10 cellular contexts compared by ENCODE assay signal in the genomic region with DNA sequence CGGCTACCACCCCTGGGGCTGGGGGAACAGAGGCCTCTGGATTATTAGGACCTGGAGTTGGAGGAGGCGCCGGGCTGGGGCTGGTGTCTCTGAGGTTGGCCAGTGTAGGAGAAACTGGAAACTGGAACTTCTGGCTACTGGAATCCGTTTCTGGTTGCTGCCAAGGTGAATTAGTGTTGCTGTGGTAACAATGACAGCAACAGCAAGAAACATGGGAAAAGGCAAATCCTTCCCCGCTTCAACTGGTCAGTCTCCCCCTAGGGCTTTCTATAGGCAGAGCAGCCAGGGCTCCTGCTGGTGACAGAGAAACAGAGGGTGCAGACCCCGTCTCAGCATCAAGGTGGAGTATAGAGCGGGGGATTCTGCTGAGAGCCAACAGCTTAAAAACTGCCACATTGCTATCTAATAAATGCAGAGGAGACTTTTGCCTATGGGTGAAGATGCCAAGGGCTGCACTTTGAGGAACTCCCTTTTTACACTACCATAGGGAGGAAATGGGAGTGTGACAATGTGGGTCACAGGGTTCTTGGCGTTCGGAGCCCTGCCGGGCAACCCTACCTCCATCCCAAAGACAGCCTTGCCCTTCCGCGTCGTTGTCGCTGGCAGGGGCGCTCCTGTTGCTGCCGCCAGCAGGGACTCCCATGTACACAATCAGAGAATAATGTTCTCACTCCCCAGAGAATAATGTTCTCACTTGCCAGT.
A peak's percentile ranks its signal among the peaks of the same experiment; 100 is the strongest.
DNase-seq lines count a peak whose midpoint lies in the region; ATAC-seq and TF ChIP-seq lines count a peak whose summit lies in the region.
"Had no signal": no experiment of that assay in that cellular context is flagged by ENCODE, and none has a peak within 500 bp of the region (broad histone marks: within the 10 kb centered on the region; RNA-seq: fewer than 3 reads in every experiment).

No MANE protein-coding gene starts in this region.

- peak; percentile 30 for TF ChIP-seq CTCF in endothelial cell (IDR thresholded peaks at IDR 0.05; ENCODE audit: unreplicated experiment)
- peak; percentile 50 for TF ChIP-seq CTCF in neural crest cell (conservative IDR thresholded peaks at IDR 0.05)

- H3K4me3 Mint-ChIP-seq in endothelial cell (ENCODE audit: unreplicated experiment) (no peak overlapping the region), neural crest cell (no peak overlapping the region)
- no peak overlapping the region for H3K4me3 Mint-ChIP-seq in naive thymus-derived CD4-positive, alpha-beta T cell

- CTCF ChIA-PET in naive thymus-derived CD4-positive, alpha-beta T cell (lab: Charles Lee): no interaction called here

- H3K27ac Mint-ChIP-seq in endothelial cell (ENCODE audit: unreplicated experiment) (peak overlapping the region; percentile 32), neural crest cell (ENCODE audit: unreplicated experiment) (no peak overlapping the region)
- peak overlapping the region in 2 of 9 donors; percentile 45 to 74 for H3K27ac Mint-ChIP-seq in naive thymus-derived CD4-positive, alpha-beta T cell

- no peak overlapping the region for H3K4me3 ChIP-seq in naive thymus-derived CD4-positive, alpha-beta T cell (ENCODE audit: low read length)

- no peaks in the 10 kb centered on the region for H3K9me3 ChIP-seq in naive thymus-derived CD4-positive, alpha-beta T cell (ENCODE audit: control insufficient read depth in 2 of 3, low read length in 3 of 3)

- no peaks in the 10 kb centered on the region for H3K27me3 ChIP-seq in naive thymus-derived CD4-positive, alpha-beta T cell (ENCODE audit: control insufficient read depth in 2 of 2, insufficient read depth in 2 of 2, low read length in 2 of 2)

- H3K4me1 Mint-ChIP-seq in endothelial cell (ENCODE audit: unreplicated experiment) (peaks cover 2% of the 10 kb centered on the region), neural crest cell (peaks cover 8% of the 10 kb centered on the region)
- H3K4me1 Mint-ChIP-seq in naive thymus-derived CD4-positive, alpha-beta T cell: peaks cover 17 to 37% (median 25%) of the 10 kb centered on the region in 7 donors

- POLR2A ChIA-PET in naive thymus-derived CD4-positive, alpha-beta T cell (lab: Charles Lee): no interaction called here

- no peak for ATAC-seq in naive thymus-derived CD4-positive, alpha-beta T cell
- ATAC-seq: activated naive CD4-positive, alpha-beta T cell treated with anti-CD3 and anti-CD28 coated beads, Interleukin-2, amount 50 U/mL, for 72 hours had no signal

- no peak overlapping the region for H3K27ac ChIP-seq in naive thymus-derived CD4-positive, alpha-beta T cell (ENCODE audit: low read depth, low read length)

- no peaks in the 10 kb centered on the region for H3K36me3 ChIP-seq in naive thymus-derived CD4-positive, alpha-beta T cell (ENCODE audit: control insufficient read depth in 2 of 3, insufficient read depth in 3 of 3, low read length in 3 of 3)

- intact Hi-C loops in naive thymus-derived CD4-positive, alpha-beta T cell (cut with micrococcal nuclease): no loop called here

- H3K36me3 Mint-ChIP-seq in endothelial cell (ENCODE audit: low read depth, unreplicated experiment) (no peaks in the 10 kb centered on the region), neural crest cell (ENCODE audit: low read depth) (no peaks in the 10 kb centered on the region)
- H3K36me3 Mint-ChIP-seq in naive thymus-derived CD4-positive, alpha-beta T cell: peaks cover 0 to 4% (median 0%) of the 10 kb centered on the region in 5 donors
- H3K36me3 Mint-ChIP-seq: activated naive CD4-positive, alpha-beta T cell treated with anti-CD3 and anti-CD28 coated beads, Interleukin-2, amount 50 U/mL, for 72 hours had no signal

- H3K9me3 Mint-ChIP-seq in endothelial cell (ENCODE audit: unreplicated experiment) (no peaks in the 10 kb centered on the region), neural crest cell (no peaks in the 10 kb centered on the region)
- peaks cover 0 to 4% (median 0%) of the 10 kb centered on the region in 11 donors for H3K9me3 Mint-ChIP-seq in naive thymus-derived CD4-positive, alpha-beta T cell
- H3K9me3 Mint-ChIP-seq: activated naive CD4-positive, alpha-beta T cell treated with anti-CD3 and anti-CD28 coated beads, Interleukin-2, amount 50 U/mL, for 72 hours had no signal

- DNase-seq in ELR (ENCODE audit: low read depth) (peak; percentile 42), NCI-H524 (lab: John Stamatoyannopoulos, UW) (peak; percentile 24 to 35), endothelial cell (ENCODE audit: low spot score) (peak; percentile 67), neural crest cell (ENCODE audit: low read depth, low spot score) (peak; percentile 21), NCI-H774 (lab: John Stamatoyannopoulos, UW) (no peak), DMS79 treated with DMSO at 0.1 percent for 48 hours (lab: John Stamatoyannopoulos, UW) (no peak)
- DNase-seq in stimulated activated CD4-positive, alpha-beta T cell treated with anti-CD3 and anti-CD28 coated beads, Interleukin-15, amount 100 ng/mL, for 24 hours: no peak
- DNase-seq in naive thymus-derived CD4-positive, alpha-beta T cell: no peak
- DNase-seq: NCI-H2029 had no signal

- H3K27me3 Mint-ChIP-seq in endothelial cell (ENCODE audit: unreplicated experiment): no peaks in the 10 kb centered on the region
- peaks cover 5% of the 10 kb centered on the region for H3K27me3 Mint-ChIP-seq in neural crest cell (ENCODE audit: low read depth)
- H3K27me3 Mint-ChIP-seq in naive thymus-derived CD4-positive, alpha-beta T cell: peaks cover 0 to 33% (median 0%) of the 10 kb centered on the region in 5 donors

- peaks cover 12 to 17% of the 10 kb centered on the region in 2 donors for H3K4me1 ChIP-seq in naive thymus-derived CD4-positive, alpha-beta T cell (ENCODE audit: control insufficient read depth in 2 of 2, insufficient read depth in 2 of 2, low read length in 2 of 2)

Comparison
In these comparisons a context has a peak if more than half of its experiments do, and no peak if none do; other contexts are left out.
1. DNase-seq: peak in ELR (single experiment), NCI-H524 (2 of 2), endothelial cell (single experiment) and neural crest cell (single experiment); none in NCI-H774 (single experiment), DMS79 treated with DMSO at 0.1 percent for 48 hours (single experiment), stimulated activated CD4-positive, alpha-beta T cell treated with anti-CD3 and anti-CD28 coated beads, Interleukin-15, amount 100 ng/mL, for 24 hours (single experiment) and naive thymus-derived CD4-positive, alpha-beta T cell (0 of 9).